13 cellular contexts compared by ENCODE assay signal in the genomic region with DNA sequence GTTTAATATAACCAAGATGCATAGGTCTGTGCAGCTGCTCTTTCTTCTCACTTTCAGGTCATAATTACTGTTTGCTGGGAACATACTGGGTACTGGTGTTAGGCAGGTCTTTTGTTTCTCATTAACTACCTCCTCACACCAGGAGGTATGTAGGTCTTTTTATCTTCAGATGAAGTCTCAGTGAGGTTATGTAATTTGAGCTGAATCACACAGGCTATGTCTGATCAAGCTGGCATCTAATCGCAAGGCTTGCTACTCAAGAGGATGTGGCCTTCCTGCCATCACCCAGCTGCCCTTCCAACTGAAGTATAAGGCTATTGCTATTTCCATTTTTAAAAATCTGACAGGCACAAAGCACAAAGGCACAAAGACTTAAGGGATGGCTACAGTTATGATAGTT.
DNase-seq lines count a peak whose midpoint lies in the region; ATAC-seq and TF ChIP-seq lines count a peak whose summit lies in the region.
"Had no signal": no experiment of that assay in that cellular context is flagged by ENCODE, and none has a peak within 500 bp of the region (broad histone marks: within the 10 kb centered on the region; RNA-seq: fewer than 3 reads in every experiment).

No MANE protein-coding gene starts in this region.

- intact Hi-C loops in transverse colon (cut with DNase I; ENCODE audit: low total_unique reads) = no loop called here

- H3K36me3 Mint-ChIP-seq in activated naive CD8-positive, alpha-beta T cell treated with anti-CD3 and anti-CD28 coated beads for 36 hours = peaks cover 32% of the 10 kb centered on the region

- peaks cover 53% of the 10 kb centered on the region for H3K4me1 Mint-ChIP-seq in activated naive CD8-positive, alpha-beta T cell treated with anti-CD3 and anti-CD28 coated beads for 36 hours

- H3K36me3 ChIP-seq in transverse colon = no peaks in the 10 kb centered on the region
- H3K36me3 ChIP-seq: esophagus muscularis mucosa had no signal

- no peak overlapping the region for H3K4me3 ChIP-seq in transverse colon
- H3K4me3 ChIP-seq: esophagus muscularis mucosa, testis had no signal

- 52 to 63% methylated on average over 1 of the region's 1 CpG for WGBS in transverse colon (ENCODE audit: low coverage in 1 of 2), 2 donors

- no peak for TF ChIP-seq POLR2A in transverse colon (IDR thresholded peaks at IDR 0.05)

- no peak overlapping the region for H3K4me3 Mint-ChIP-seq in activated naive CD8-positive, alpha-beta T cell treated with anti-CD3 and anti-CD28 coated beads for 36 hours
- H3K4me3 Mint-ChIP-seq: IgD-negative memory B cell had no signal

- in situ Hi-C loops in transverse colon (cut with MboI; ENCODE audit: low pct_ligation_motif_present in 1 of 4, low pct_unique_long_range_greater_than_20kb in 1 of 4, low sequenced_read_pairs in 3 of 4) = no loop called here

- peak; percentile 57 for DNase-seq in COLO668 (lab: John Stamatoyannopoulos, UW; ENCODE audit: unreplicated experiment)
- peak; percentile 30 for DNase-seq in HT1080 (ENCODE audit: low read depth)
- DNase-seq in NCI-H345 treated with DMSO at 0.1 percent for 48 hours (lab: John Stamatoyannopoulos, UW; ENCODE audit: unreplicated experiment) = peak; percentile 89
- DNase-seq in glomerular visceral epithelial cell (ENCODE audit: extremely low spot score) = peak; percentile 61
- DNase-seq in SHP77 (lab: John Stamatoyannopoulos, UW) = no peak
- no peak for DNase-seq in activated naive CD8-positive, alpha-beta T cell treated with anti-CD3 and anti-CD28 coated beads for 36 hours
- DNase-seq in transverse colon = no peak
- DNase-seq: NCI-H82, SHP77 treated with DMSO at 0.1 percent for 48 hours, testis had no signal

- no peaks in the 10 kb centered on the region for H3K27me3 Mint-ChIP-seq in activated naive CD8-positive, alpha-beta T cell treated with anti-CD3 and anti-CD28 coated beads for 36 hours
- H3K27me3 Mint-ChIP-seq: IgD-negative memory B cell had no signal

- TF ChIP-seq CTCF in transverse colon (IDR thresholded peaks at IDR 0.05) = no peak

- H3K27ac ChIP-seq in transverse colon = no peak overlapping the region
- H3K27ac ChIP-seq: esophagus muscularis mucosa, testis had no signal

- ATAC-seq in HG03045 (IDR thresholded peaks at IDR 0.05; ENCODE audit: unreplicated experiment) = no peak

- no peak for TF ChIP-seq EP300 in transverse colon (IDR thresholded peaks at IDR 0.05; ENCODE audit: low read depth)

- H3K9me3 Mint-ChIP-seq in activated naive CD8-positive, alpha-beta T cell treated with anti-CD3 and anti-CD28 coated beads for 36 hours = peaks cover 3% of the 10 kb centered on the region

- no peak overlapping the region for H3K27ac Mint-ChIP-seq in activated naive CD8-positive, alpha-beta T cell treated with anti-CD3 and anti-CD28 coated beads for 36 hours

- no peaks in the 10 kb centered on the region for H3K4me1 ChIP-seq in transverse colon
- H3K4me1 ChIP-seq: esophagus muscularis mucosa, testis had no signal

- H3K27me3 ChIP-seq in transverse colon = no peaks in the 10 kb centered on the region
- H3K27me3 ChIP-seq: testis had no signal

- no peaks in the 10 kb centered on the region for H3K9me3 ChIP-seq in transverse colon
- H3K9me3 ChIP-seq: esophagus muscularis mucosa, testis had no signal

Comparison
In these comparisons a context has a peak if more than half of its experiments do, and no peak if none do; other contexts are left out.
1. DNase-seq: peak in COLO668 (single experiment), HT1080 (single experiment), NCI-H345 treated with DMSO at 0.1 percent for 48 hours (single experiment) and glomerular visceral epithelial cell (single experiment); none in SHP77 (0 of 2), activated naive CD8-positive, alpha-beta T cell treated with anti-CD3 and anti-CD28 coated beads for 36 hours (single experiment) and transverse colon (single experiment).